16 cellular contexts compared by ENCODE assay signal in the genomic region with DNA sequence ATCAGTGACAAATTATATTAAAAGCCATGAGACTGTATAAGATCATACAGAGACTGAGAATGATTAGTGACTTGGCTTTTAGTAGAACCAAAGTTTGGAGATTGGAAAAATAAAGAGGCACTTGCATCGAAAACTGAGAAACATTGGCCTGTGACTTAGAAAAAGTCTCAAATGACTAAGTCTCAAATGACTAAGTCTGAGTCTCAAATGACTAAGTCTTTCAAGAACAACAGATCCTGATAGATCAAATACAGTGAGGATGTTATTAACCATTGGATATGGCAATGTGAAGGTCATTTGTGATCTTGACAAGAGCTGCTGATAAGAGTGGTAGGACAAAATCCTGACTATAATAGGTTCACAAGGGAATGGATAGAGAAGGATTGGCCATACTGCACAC.
DNase-seq lines count a peak whose midpoint lies in the region; ATAC-seq, FAIRE-seq and TF ChIP-seq lines count a peak whose summit lies in the region.
"Had no signal": no experiment of that assay in that cellular context is flagged by ENCODE, and none has a peak within 500 bp of the region (broad histone marks: within the 10 kb centered on the region; RNA-seq: fewer than 3 reads in every experiment).

No MANE protein-coding gene starts in this region.

- no peak for TF ChIP-seq POLR2A in GM18505 (IDR thresholded peaks at IDR 0.05; ENCODE audit: borderline replicate concordance, extremely low read depth, insufficient read depth, insufficient read length)

- ATAC-seq in GM18505 (IDR thresholded peaks at IDR 0.05; ENCODE audit: unreplicated experiment) (peak; percentile 58), GM21619 (IDR thresholded peaks at IDR 0.05; ENCODE audit: unreplicated experiment) (peak; percentile 69), HG03520 (IDR thresholded peaks at IDR 0.05; ENCODE audit: unreplicated experiment) (peak; percentile 76), esophagus mucosa (no peak)

- DNase-seq in fibroblast of mammary gland (ENCODE audit: low read depth), result peak; percentile 24
- DNase-seq in SHP77 treated with DMSO at 0.1 percent for 48 hours (lab: John Stamatoyannopoulos, UW), result no peak
- no peak for DNase-seq in frontal cortex (ENCODE audit: low spot score in 2 of 2)
- no peak for DNase-seq in hepatic stellate cell (ENCODE audit: low spot score)
- DNase-seq: activated naive CD4-positive, alpha-beta T cell treated with anti-CD3 and anti-CD28 coated beads, Interleukin-2, amount 50 U/mL, for 16 hours; DMS79; NCI-H1417; NCI-H345; PC-9; stimulated activated CD4-positive, alpha-beta T cell treated with anti-CD3 and anti-CD28 coated beads, Interleukin-2, amount 100 ng/mL, for 24 hours; stimulated activated CD8-positive, alpha-beta memory T cell treated with anti-CD3 and anti-CD28 coated beads, Interleukin-4, amount 100 ng/mL, for 48 hours had no signal

- H3K4me3 ChIP-seq in fibroblast of mammary gland (ENCODE audit: control insufficient read depth, low read depth, low read length), result no peak overlapping the region
- H3K4me3 ChIP-seq: BLaER1, PC-9 had no signal

- no peak for FAIRE-seq in frontal cortex (lab: Jason Lieb, UNC)

- TF ChIP-seq CTCF in fibroblast of mammary gland (conservative IDR thresholded peaks at IDR 0.05; ENCODE audit: control insufficient read depth, insufficient read depth, low read depth, low read length), result no peak
